18 cellular contexts compared by ENCODE assay signal in genomic region chr19:4406626-4407025, GRCh38.
"Had no signal": no experiment of that assay in that cellular context is flagged by ENCODE, and none has a peak within 500 bp of the region (broad histone marks: within the 10 kb centered on the region; RNA-seq: fewer than 3 reads in every experiment).

No MANE protein-coding gene starts in this region.

- H3K27ac ChIP-seq: dorsolateral prefrontal cortex, heart left ventricle, neutrophil, sigmoid colon, skin epidermis, stomach, thoracic aorta, transverse colon had no signal

- H3K36me3 ChIP-seq: sigmoid colon, thoracic aorta, transverse colon had no signal

- ATAC-seq: esophagus mucosa; heart left ventricle; mucosa of descending colon; naive thymus-derived CD8-positive, alpha-beta T cell had no signal

- H3K27me3 Mint-ChIP-seq: naive thymus-derived CD8-positive, alpha-beta T cell had no signal

- H3K9me3 ChIP-seq: heart left ventricle, mucosa of descending colon, neutrophil, sigmoid colon, stomach, thoracic aorta, transverse colon had no signal

- H3K4me3 ChIP-seq: dorsolateral prefrontal cortex, heart left ventricle, mucosa of descending colon, sigmoid colon, skin epidermis, stomach, thoracic aorta, transverse colon had no signal

- H3K4me3 Mint-ChIP-seq: naive thymus-derived CD8-positive, alpha-beta T cell had no signal

- H3K27me3 ChIP-seq: dorsolateral prefrontal cortex, heart left ventricle, neutrophil, sigmoid colon, stomach, transverse colon had no signal

- DNase-seq: cortex of kidney; dorsolateral prefrontal cortex; effector CD8-positive, alpha-beta T cell; heart left ventricle; hippocampal formation; kidney glomerular epithelial cell; mucosa of descending colon; naive thymus-derived CD8-positive, alpha-beta T cell; sigmoid colon; stimulated activated CD4-positive, alpha-beta T cell treated with anti-CD3 and anti-CD28 coated beads, Interleukin-12 subunit alpha, Interleukin-12 subunit beta, amount 100 ng/mL, for 4 hours; stimulated activated naive CD4-positive, alpha-beta T cell; stomach; substantia nigra; transverse colon had no signal
